Comparison of ENCODE assay signal across 10 cellular contexts in the genomic region with DNA sequence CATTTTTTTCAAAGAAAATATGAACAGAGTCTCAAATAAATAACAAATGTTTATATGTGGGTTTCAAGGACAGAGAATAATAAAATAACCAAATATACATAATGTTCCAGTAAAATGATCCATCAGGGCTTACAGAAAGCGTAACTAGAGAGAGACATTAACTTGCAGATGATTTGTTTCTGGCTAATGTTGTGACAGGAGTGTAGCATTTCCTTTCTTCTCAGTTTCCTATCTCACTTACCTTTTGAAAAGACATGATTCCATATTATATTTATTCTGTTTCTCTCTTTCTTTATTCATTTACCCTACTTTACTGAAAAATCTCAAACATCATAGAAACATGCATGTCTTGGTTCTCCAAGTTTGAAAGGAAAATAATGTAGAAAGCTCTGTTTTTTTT.
"Had no signal": no experiment of that assay in that cellular context is flagged by ENCODE, and none has a peak within 500 bp of the region (broad histone marks: within the 10 kb centered on the region; RNA-seq: fewer than 3 reads in every experiment).

No MANE protein-coding gene starts in this region.

- H3K9me3 ChIP-seq: HAP-1 had no signal

- FAIRE-seq: H1, K562 had no signal

- H3K36me3 ChIP-seq: HAP-1 had no signal

- H3K27ac Mint-ChIP-seq: GM23338, HFFc6 had no signal

- H3K9me3 Mint-ChIP-seq: GM23338, HFFc6 had no signal

- H3K4me3 ChIP-seq: GM23338, HAP-1, K562 had no signal

- DNase-seq: H7, HFFc6, IMR-90, KG1 had no signal

- H3K27ac ChIP-seq: HL-60 had no signal

- H3K4me2 ChIP-seq: GM23338 had no signal

- H3K4me1 ChIP-seq: HAP-1 had no signal

- H3K4me1 Mint-ChIP-seq: GM23338 had no signal

- H3K4me3 Mint-ChIP-seq: GM23338, HFFc6 had no signal

- H2AFZ ChIP-seq: GM23338 had no signal

- ATAC-seq: GM23338, HCT116, K562 had no signal
